In genomic region chr2:210686401-210686800, GRCh38 we compare ENCODE assay signal across 1 cellular context.
TF ChIP-seq lines count a peak whose summit lies in the region.

No MANE protein-coding gene starts in this region.

TF ChIP-seq in HepG2, 621 proteins besides CTCF, POLR2A, EP300 and RAD21 (continued from another document):
- TF ChIP-seq DBP (CRISPR knock-in tag; IDR thresholded peaks at IDR 0.05; ENCODE audit: not compliant biosample characterization) (no peak), HNRNPK (IDR thresholded peaks at IDR 0.05; ENCODE audit: low read depth, low read length, poor library complexity, severe bottlenecking) (no peak), SMAD1 (CRISPR knock-in tag; IDR thresholded peaks at IDR 0.05; ENCODE audit: borderline replicate concordance, low read depth) (no peak), ZBTB44 (CRISPR knock-in tag; IDR thresholded peaks at IDR 0.05) (no peak), NR2F6 (IDR thresholded peaks at IDR 0.05) (0 out of 2 replicates have a peak, but pooled peaks have one; percentile 38), NR2F6 (CRISPR knock-in tag; IDR thresholded peaks at IDR 0.05) (0 out of 2 replicates have a peak, but pooled peaks have one; percentile 56), RARG (CRISPR knock-in tag; IDR thresholded peaks at IDR 0.05; ENCODE audit: low read depth) (no peak), FOXP1 (IDR thresholded peaks at IDR 0.05) (peak; percentile 59; the same call in 1 of the 2 replicates), FOXP1 (CRISPR knock-in tag; IDR thresholded peaks at IDR 0.05) (peak; percentile 63), REL (CRISPR knock-in tag; conservative IDR thresholded peaks at IDR 0.05) (no peak), MEIS2 (CRISPR knock-in tag; IDR thresholded peaks at IDR 0.05) (no peak)
TF ChIP-seq in HepG2: peak in this region for 18.
